In genomic region chr11:67118059-67118766, GRCh38 we compare ENCODE assay signal across 8 cellular contexts. TPM values are rescaled to one million over a fixed set of nuclear protein-coding genes. Genes with fewer than 3 reads are reported as not detected.
DNase-seq lines count a peak whose midpoint lies in the region; ATAC-seq and TF ChIP-seq lines count a peak whose summit lies in the region.

No MANE protein-coding gene starts in this region.

- peak; percentile 72 for DNase-seq in NCI-H2227 (lab: John Stamatoyannopoulos, UW; ENCODE audit: unreplicated experiment)
- no peak for DNase-seq in NCI-H2227 treated with DMSO at 0.1 percent for 48 hours (lab: John Stamatoyannopoulos, UW)
- DNase-seq in T-helper 2 cell: peak; percentile 30 to 68 (median 46)
- no peak for DNase-seq in MCF 10A (ENCODE audit: unreplicated experiment)
- peak; percentile 74 for DNase-seq in islet precursor cell
- peak; percentile 40 for DNase-seq in stimulated activated CD4-positive, alpha-beta T cell treated with anti-CD3 and anti-CD28 coated beads, Interleukin-12 subunit alpha, Interleukin-12 subunit beta, amount 100 ng/mL, for 4 hours

- H3K27ac Mint-ChIP-seq in MCF 10A (ENCODE audit: low read depth, unreplicated experiment): peak overlapping the region; percentile 88

- intact Hi-C loops in MCF 10A (cut with micrococcal nuclease): loop anchor here (2.0 kb wide), 1 partner anchor 123 kb away; no protein-coding TSS in a partner anchor

- POLR2A ChIA-PET in MCF 10A (lab: Yijun Ruan, JAX): interaction anchor here (0.6 to 4.5 kb wide), 5 partner anchors 55 to 122 kb away, joined by 3 to 52 read pairs (median 7); partner anchors contain the start of gene RHOD

- no TSS peak for BruUV-seq in MCF 10A (replicated peaks; lab: Mats Ljungman, UMichigan)

- peak; percentile 6 for ATAC-seq in HG03139 (IDR thresholded peaks at IDR 0.05; ENCODE audit: unreplicated experiment)
- ATAC-seq in HG03095 (IDR thresholded peaks at IDR 0.05; ENCODE audit: unreplicated experiment): no peak

- CTCF ChIA-PET in MCF 10A (lab: Yijun Ruan, JAX): interaction anchor here (0.6 to 1.0 kb wide), 4 partner anchors 22 to 1339 kb away, joined by 3 to 6 read pairs (median 3); no protein-coding TSS in a partner anchor

- peaks cover 17% of the 10 kb centered on the region for H3K4me1 Mint-ChIP-seq in MCF 10A (ENCODE audit: insufficient read depth, unreplicated experiment)

- no peak for TF ChIP-seq CTCF in MCF 10A (IDR thresholded peaks at IDR 0.05; ENCODE audit: unreplicated experiment)

- no peaks in the 10 kb centered on the region for H3K27me3 Mint-ChIP-seq in MCF 10A (ENCODE audit: insufficient read depth, unreplicated experiment)

- H3K4me3 Mint-ChIP-seq in MCF 10A (ENCODE audit: unreplicated experiment): peak overlapping the region; percentile 93

- peaks cover 16% of the 10 kb centered on the region for H3K36me3 Mint-ChIP-seq in MCF 10A (ENCODE audit: insufficient read depth, unreplicated experiment)

- no peaks in the 10 kb centered on the region for H3K9me3 Mint-ChIP-seq in MCF 10A (ENCODE audit: unreplicated experiment)

RNA-seq across cellular contexts. Expression of gene KDM2A, which starts 0.8 kb away (rescaled TPM):
- total RNA-seq in MCF 10A (2022): 63.8 and 64.5 TPM in 2 replicates

Comparison
In these comparisons a context has a peak if more than half of its experiments do, and no peak if none do; other contexts are left out.
1. DNase-seq: peak in NCI-H2227 (single experiment), T-helper 2 cell (5 of 5), islet precursor cell (single experiment) and stimulated activated CD4-positive, alpha-beta T cell treated with anti-CD3 and anti-CD28 coated beads, Interleukin-12 subunit alpha, Interleukin-12 subunit beta, amount 100 ng/mL, for 4 hours (single experiment); none in NCI-H2227 treated with DMSO at 0.1 percent for 48 hours (single experiment) and MCF 10A (single experiment).